In genomic region chr3:189334064-189334920, GRCh38 we compare ENCODE assay signal across 18 cellular contexts.
DNase-seq lines count a peak whose midpoint lies in the region; ATAC-seq, FAIRE-seq and TF ChIP-seq lines count a peak whose summit lies in the region.
"Had no signal": no experiment of that assay in that cellular context is flagged by ENCODE, and none has a peak within 500 bp of the region (broad histone marks: within the 10 kb centered on the region; RNA-seq: fewer than 3 reads in every experiment).

No MANE protein-coding gene starts in this region.

- H3K4me1 ChIP-seq in A549 (peaks cover 13% of the 10 kb centered on the region), GM23248 (ENCODE audit: insufficient read depth) (no peaks in the 10 kb centered on the region)
- H3K4me1 ChIP-seq: adrenal gland, prostate gland had no signal

- in situ Hi-C loops in GM23248 (cut with MboI), result no loop called here

- no peaks in the 10 kb centered on the region for H3K36me3 ChIP-seq in GM23248 (ENCODE audit: low read depth)
- H3K36me3 ChIP-seq: adrenal gland, prostate gland had no signal

- H2AFZ ChIP-seq in GM23248, result no peak overlapping the region

- H3K4me3 ChIP-seq in A549 (no peak overlapping the region), GM23248 (no peak overlapping the region)
- H3K4me3 ChIP-seq: adrenal gland, GM12878, prostate gland had no signal

- WGBS in A549 (ENCODE audit: missing lambda C conversion rate), result 9% methylated on average over 3 of the region's 3 CpGs
- WGBS in GM23248 (ENCODE audit: low coverage in 1 of 2, low lambda C conversion rate in 2 of 2, missing lambda C conversion rate in 2 of 2), 2 experiments, result 46 to 47% methylated on average over 3 of the region's 3 CpGs

- no peaks in the 10 kb centered on the region for H4K20me1 ChIP-seq in GM23248 (ENCODE audit: insufficient read depth)

- no peaks in the 10 kb centered on the region for H3K27me3 Mint-ChIP-seq in activated CD8-positive, alpha-beta T cell treated with anti-CD3 and anti-CD28 coated beads for 36 hours

- H3K9me2 ChIP-seq in GM23248 (ENCODE audit: insufficient read depth), result no peaks in the 10 kb centered on the region; the same call in 1 of the 2 replicates

- H3K4me3 Mint-ChIP-seq in activated CD8-positive, alpha-beta T cell treated with anti-CD3 and anti-CD28 coated beads for 36 hours, result no peak overlapping the region

- CTCF ChIA-PET in A549 (lab: Yijun Ruan, JAX), result interaction anchor here (0.7 kb wide), 1 partner anchor 103 kb away, joined by 3 read pairs; no protein-coding TSS in a partner anchor
- CTCF ChIA-PET in activated CD8-positive, alpha-beta T cell treated with anti-CD3 and anti-CD28 coated beads for 36 hours (lab: Charles Lee), result interaction anchor here (0.8 to 1.2 kb wide), 3 partner anchors 13 to 62 kb away, joined by 3 read pairs; no protein-coding TSS in a partner anchor

- TF ChIP-seq RAD21 in A549 (conservative IDR thresholded peaks at IDR 0.05 in 1 of 2, IDR thresholded peaks at IDR 0.05 in 1 of 2), result no peak

- intact Hi-C loops in activated CD8-positive, alpha-beta T cell treated with anti-CD3 and anti-CD28 coated beads for 36 hours (cut with micrococcal nuclease), result no loop called here

- H3K9ac ChIP-seq in GM23248, result no peak overlapping the region

- no peak for TF ChIP-seq POLR2A in A549 (IDR thresholded peaks at IDR 0.05; ENCODE audit: low read length)

- POLR2A ChIA-PET in A549 (lab: Yijun Ruan, JAX), result interaction anchor here (1.7 kb wide), 1 partner anchor 10 kb away, joined by 5 read pairs; no protein-coding TSS in a partner anchor
- POLR2A ChIA-PET in activated CD8-positive, alpha-beta T cell treated with anti-CD3 and anti-CD28 coated beads for 36 hours (lab: Charles Lee), result interaction anchor here (0.9 to 1.7 kb wide), 4 partner anchors 9 to 26 kb away, joined by 3 to 4 read pairs (median 3); no protein-coding TSS in a partner anchor

- ATAC-seq in A549 (peak; percentile 66 to 81), HG02870 (IDR thresholded peaks at IDR 0.05; ENCODE audit: unreplicated experiment) (no peak)
- ATAC-seq in activated CD8-positive, alpha-beta T cell treated with anti-CD3 and anti-CD28 coated beads for 36 hours, result peak; percentile 14
- ATAC-seq: GM12878 had no signal

- no peaks in the 10 kb centered on the region for H3K79me2 ChIP-seq in GM23248 (ENCODE audit: insufficient read depth)

- TF ChIP-seq EP300 in A549 (IDR thresholded peaks at IDR 0.05), result no peak

- 0 out of 3 replicates have a peak, but pooled peaks cover 7% of the 10 kb centered on the region for H3K9me3 ChIP-seq in A549
- no peaks in the 10 kb centered on the region for H3K9me3 ChIP-seq in GM23248 (ENCODE audit: low read depth)
- H3K9me3 ChIP-seq: prostate gland had no signal

- no peak for FAIRE-seq in A549 (lab: Jason Lieb, UNC)
- FAIRE-seq: frontal cortex, GM12878, urothelium cell line had no signal

- H3K27me3 ChIP-seq in GM23248 (replicated peaks; ENCODE audit: insufficient read depth), result no peaks in the 10 kb centered on the region
- H3K27me3 ChIP-seq: adrenal gland had no signal

- peaks cover 3% of the 10 kb centered on the region for H3K36me3 Mint-ChIP-seq in activated CD8-positive, alpha-beta T cell treated with anti-CD3 and anti-CD28 coated beads for 36 hours (ENCODE audit: low read depth)

- peaks cover 34% of the 10 kb centered on the region for H3K4me1 Mint-ChIP-seq in activated CD8-positive, alpha-beta T cell treated with anti-CD3 and anti-CD28 coated beads for 36 hours (ENCODE audit: low read depth)

- H3K27ac ChIP-seq in A549 (peak overlapping the region; percentile 43 to 67), GM23248 (no peak overlapping the region)
- H3K27ac ChIP-seq: adrenal gland, prostate gland, VCaP had no signal

- H3K27ac Mint-ChIP-seq in activated CD8-positive, alpha-beta T cell treated with anti-CD3 and anti-CD28 coated beads for 36 hours, result no peak overlapping the region

- DNase-seq in A549 (ENCODE audit: low read depth in 1 of 2, low spot score in 1 of 2), result peak; percentile 31 to 78
- DNase-seq in GM23248, result peak; percentile 74
- DNase-seq in activated CD8-positive, alpha-beta T cell treated with anti-CD3 and anti-CD28 coated beads for 36 hours, result no peak
- peak; percentile 6 for DNase-seq in iris pigment epithelial cell (ENCODE audit: low read depth)
- DNase-seq in COLO829 (ENCODE audit: low spot score), result no peak
- DNase-seq in NCI-H2107 (lab: John Stamatoyannopoulos, UW), result no peak
- DNase-seq in NCI-H128 (lab: John Stamatoyannopoulos, UW; ENCODE audit: unreplicated experiment), result no peak
- DNase-seq: adrenal gland, DMS79, NCI-H146, NCI-H526 treated with DMSO at 0.1 percent for 48 hours, SHP77 treated with DMSO at 0.1 percent for 48 hours had no signal

- H3F3A ChIP-seq in GM23248 (ENCODE audit: insufficient read depth), result no peaks in the 10 kb centered on the region

- H3K4me2 ChIP-seq in A549, result peak overlapping the region; percentile 36; the same call in 2 of the 3 replicates
- no peak overlapping the region for H3K4me2 ChIP-seq in GM23248 (ENCODE audit: unreplicated experiment)

- peaks cover 9% of the 10 kb centered on the region for H3K9me3 Mint-ChIP-seq in activated CD8-positive, alpha-beta T cell treated with anti-CD3 and anti-CD28 coated beads for 36 hours

- TF ChIP-seq CTCF in A549 (IDR thresholded peaks at IDR 0.05), result no peak
- no peak for TF ChIP-seq CTCF in activated CD8-positive, alpha-beta T cell treated with anti-CD3 and anti-CD28 coated beads for 36 hours (IDR thresholded peaks at IDR 0.05)

TF ChIP-seq in A549, 52 proteins besides CTCF, POLR2A, EP300 and RAD21:
- no peak for TF ChIP-seq FOSL2 (IDR thresholded peaks at IDR 0.05)
- peak; percentile 66 for TF ChIP-seq FOSL2 (CRISPR knock-in tag; IDR thresholded peaks at IDR 0.05)
- TF ChIP-seq ZC3H11A (IDR thresholded peaks at IDR 0.05), result no peak

Comparison
In these comparisons a context has a peak if more than half of its experiments do, and no peak if none do; other contexts are left out.
1. DNase-seq: peak in A549 (2 of 2), GM23248 (single experiment) and iris pigment epithelial cell (single experiment); none in activated CD8-positive, alpha-beta T cell treated with anti-CD3 and anti-CD28 coated beads for 36 hours (single experiment), COLO829 (single experiment), NCI-H2107 (single experiment) and NCI-H128 (single experiment).